In the genomic region with DNA sequence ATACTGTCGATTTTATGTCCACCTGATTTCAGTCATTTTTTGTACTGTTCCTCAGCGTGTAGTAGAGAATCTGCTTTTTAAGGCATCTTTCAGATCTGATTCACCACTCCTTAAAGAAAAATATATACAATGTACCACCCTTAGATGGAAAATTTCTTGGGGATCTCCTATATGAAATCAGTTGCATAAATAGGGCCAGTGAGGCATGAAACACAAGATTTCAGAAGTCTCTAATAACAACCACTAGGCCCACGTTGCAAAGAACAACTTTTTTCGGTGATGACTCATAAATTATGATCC, we compare ENCODE assay signal across 8 cellular contexts. TPM values are rescaled to one million over a fixed set of nuclear protein-coding genes. Genes with fewer than 3 reads are reported as not detected.
DNase-seq lines count a peak whose midpoint lies in the region; ATAC-seq, FAIRE-seq and TF ChIP-seq lines count a peak whose summit lies in the region.

No MANE protein-coding gene starts in this region.

- intact Hi-C loops in activated CD8-positive, alpha-beta T cell treated with anti-CD3 and anti-CD28 coated beads for 36 hours (cut with micrococcal nuclease) = loop anchor here (2.0 kb wide), 1 partner anchor 39 kb away; no protein-coding TSS in a partner anchor

- no peaks in the 10 kb centered on the region for H3K9me3 ChIP-seq in AG04450 (ENCODE audit: control insufficient read depth, insufficient read depth, low read length)
- H3K9me3 ChIP-seq in HAP-1 = no peaks in the 10 kb centered on the region
- no peaks in the 10 kb centered on the region for H3K9me3 ChIP-seq in iPS DF 6.9 (ENCODE audit: control insufficient read depth, insufficient read depth, low read length)

- peak overlapping the region; percentile 84 for H3K4me3 Mint-ChIP-seq in activated CD8-positive, alpha-beta T cell treated with anti-CD3 and anti-CD28 coated beads for 36 hours

- no CpG with 5 or more reads among the region's 4 CpGs for WGBS in iPS DF 6.9 (ENCODE audit: insufficient coverage, insufficient read length)

- CTCF ChIA-PET in AG04450 (lab: Charles Lee) = interaction anchor here (3.1 kb wide), 1 partner anchor 184 kb away, joined by 16 read pairs; no protein-coding TSS in a partner anchor
- CTCF ChIA-PET in activated CD8-positive, alpha-beta T cell treated with anti-CD3 and anti-CD28 coated beads for 36 hours (lab: Charles Lee) = interaction anchor here (0.7 to 1.3 kb wide), 4 partner anchors 17 to 83 kb away, joined by 3 to 6 read pairs (median 3); no protein-coding TSS in a partner anchor

- POLR2A ChIA-PET in AG04450 (lab: Yijun Ruan, JAX) = interaction anchor here (0.8 to 1.8 kb wide), 3 partner anchors 81 to 167 kb away, joined by 3 to 6 read pairs (median 6); partner anchors contain the start of genes RASL11A and RPL21
- POLR2A ChIA-PET in activated CD8-positive, alpha-beta T cell treated with anti-CD3 and anti-CD28 coated beads for 36 hours (lab: Charles Lee) = interaction anchor here (0.7 to 4.5 kb wide), 10 partner anchors 8 to 92 kb away, joined by 3 to 28 read pairs (median 4); no protein-coding TSS in a partner anchor

- H3K4me1 ChIP-seq in HAP-1 (peaks cover 22% of the 10 kb centered on the region), iPS DF 6.9 (ENCODE audit: control insufficient read depth, insufficient read depth, low read length) (peaks cover 4% of the 10 kb centered on the region; the same call in 1 of the 2 replicates)

- H3K27me3 Mint-ChIP-seq in activated CD8-positive, alpha-beta T cell treated with anti-CD3 and anti-CD28 coated beads for 36 hours = no peaks in the 10 kb centered on the region

- H3K27me3 ChIP-seq in AG04450 (ENCODE audit: control insufficient read depth, insufficient read depth, low read length) (no peaks in the 10 kb centered on the region), HAP-1 (ENCODE audit: low read depth) (no peaks in the 10 kb centered on the region), iPS DF 6.9 (ENCODE audit: control insufficient read depth, insufficient read depth, low read length) (no peaks in the 10 kb centered on the region)

- in situ Hi-C loops in HAP-1 (cut with MboI; ENCODE audit: low sequenced_read_pairs) = no loop called here

- peaks cover 8% of the 10 kb centered on the region for H3K36me3 Mint-ChIP-seq in activated CD8-positive, alpha-beta T cell treated with anti-CD3 and anti-CD28 coated beads for 36 hours (ENCODE audit: low read depth)

- H3K9me3 Mint-ChIP-seq in activated CD8-positive, alpha-beta T cell treated with anti-CD3 and anti-CD28 coated beads for 36 hours = no peaks in the 10 kb centered on the region

- TF ChIP-seq CTCF in AG04450 (IDR thresholded peaks at IDR 0.05; ENCODE audit: low read depth, low read length) (no peak), D721Med (IDR thresholded peaks at IDR 0.05; ENCODE audit: insufficient read depth, missing control alignments) (no peak)
- TF ChIP-seq CTCF in activated CD8-positive, alpha-beta T cell treated with anti-CD3 and anti-CD28 coated beads for 36 hours (IDR thresholded peaks at IDR 0.05) = no peak

- H3K27ac ChIP-seq in AG04450 (ENCODE audit: low read depth, low read length) (peak overlapping the region; percentile 69), iPS DF 6.9 (ENCODE audit: low read length) (no peak overlapping the region)

- H3K4me3 ChIP-seq in AG04450 (ENCODE audit: low read depth, low read length) = peak overlapping the region; percentile 66
- H3K4me3 ChIP-seq in HAP-1 = peak overlapping the region; percentile 48
- peak overlapping the region; percentile 49 for H3K4me3 ChIP-seq in iPS DF 6.9 (ENCODE audit: low read length)

- H3K36me3 ChIP-seq in HAP-1 (replicated peaks) (no peaks in the 10 kb centered on the region), iPS DF 6.9 (ENCODE audit: control insufficient read depth, insufficient read depth, low read length) (0 out of 2 replicates have a peak, but pooled peaks cover 2% of the 10 kb centered on the region)

- peaks cover 60% of the 10 kb centered on the region for H3K4me1 Mint-ChIP-seq in activated CD8-positive, alpha-beta T cell treated with anti-CD3 and anti-CD28 coated beads for 36 hours (ENCODE audit: low read depth)

- no peak for FAIRE-seq in D721Med (lab: Jason Lieb, UNC)

- peak; percentile 5 for ATAC-seq in activated CD8-positive, alpha-beta T cell treated with anti-CD3 and anti-CD28 coated beads for 36 hours
- peak; percentile 28 for ATAC-seq in stimulated activated naive CD8-positive, alpha-beta T cell treated with anti-CD3 and anti-CD28 coated beads, Interleukin-15, Interleukin-2, amounts not matched to agents 100 U/mL and 50 U/mL, for 24 hours
- ATAC-seq in GM19351 (IDR thresholded peaks at IDR 0.05; ENCODE audit: unreplicated experiment) = no peak

- DNase-seq in AG04450 (ENCODE audit: low read depth, low spot score) (no peak), HAP-1 (ENCODE audit: low spot score in 2 of 2) (no peak), iPS DF 6.9 (ENCODE audit: low read depth, low spot score) (no peak), D721Med (ENCODE audit: insufficient read length, low spot score) (no peak)
- DNase-seq in activated CD8-positive, alpha-beta T cell treated with anti-CD3 and anti-CD28 coated beads for 36 hours = no peak
- no peak for DNase-seq in stimulated activated naive CD8-positive, alpha-beta T cell treated with anti-CD3 and anti-CD28 coated beads, Interleukin-15, Interleukin-2, amounts not matched to agents 100 U/mL and 50 U/mL, for 24 hours
- DNase-seq in stimulated activated CD4-positive, alpha-beta T cell treated with anti-CD3 and anti-CD28 coated beads, Interleukin-12 subunit alpha, Interleukin-12 subunit beta, amount 100 ng/mL, for 4 hours = no peak

- H3K27ac Mint-ChIP-seq in activated CD8-positive, alpha-beta T cell treated with anti-CD3 and anti-CD28 coated beads for 36 hours = peak overlapping the region; percentile 94

RNA-seq across cellular contexts. Expression of gene USP12, which starts 1.4 kb away (rescaled TPM):
- 14.4 and 18.0 TPM in 2 replicates for polyA plus RNA-seq in AG04450 (2011; rRNA removed)
- 7.3 and 13.8 TPM in 2 replicates for polyA minus RNA-seq in AG04450 (2011; rRNA and poly(A)+ RNA removed)
- total RNA-seq in activated CD8-positive, alpha-beta T cell treated with anti-CD3 and anti-CD28 coated beads for 36 hours = 10 to 100 TPM; 35.7 to 40.1 TPM
